14 cellular contexts compared by ENCODE assay signal in the genomic region with DNA sequence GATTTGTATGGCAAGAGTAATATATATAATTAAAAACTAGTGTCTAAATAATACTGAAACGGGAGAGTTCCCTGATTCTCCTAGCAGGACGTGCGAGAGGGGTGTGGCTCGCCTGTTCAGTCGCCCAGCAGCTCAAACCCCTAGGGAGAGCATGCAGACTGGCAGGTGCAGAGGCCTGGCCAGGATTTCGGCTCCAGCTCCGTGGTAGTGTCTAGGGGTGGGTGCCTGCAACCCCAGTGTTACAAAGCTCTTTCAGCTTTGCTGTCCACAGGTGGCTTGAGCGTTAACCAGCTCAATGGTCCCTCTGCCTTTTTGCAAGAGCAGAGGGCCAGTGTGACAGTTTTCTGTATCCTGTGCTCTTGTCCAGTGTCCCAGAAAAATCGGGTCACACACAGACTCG.
"Had no signal": no experiment of that assay in that cellular context is flagged by ENCODE, and none has a peak within 500 bp of the region (broad histone marks: within the 10 kb centered on the region; RNA-seq: fewer than 3 reads in every experiment).

No MANE protein-coding gene starts in this region.

- H3K9me3 ChIP-seq: left ventricle myocardium inferior, lower lobe of right lung, right atrium auricular region had no signal

- H3K4me1 ChIP-seq: left ventricle myocardium inferior, lower lobe of right lung, right atrium auricular region had no signal

- DNase-seq: dermis blood vessel endothelial cell; erythroblast; foreskin keratinocyte; kidney; left cardiac atrium; left ventricle myocardium inferior; lower lobe of right lung; natural killer cell; posterior cingulate gyrus; small intestine; stimulated activated CD4-positive, alpha-beta T cell treated with anti-CD3 and anti-CD28 coated beads, Interleukin-2, amount 100 ng/mL, for 48 hours; stimulated activated naive CD4-positive, alpha-beta T cell treated with Interleukin-2 at 50 U/mL for 16 hours; trophoblast cell had no signal

- H3K36me3 ChIP-seq: left ventricle myocardium inferior, lower lobe of right lung, right atrium auricular region had no signal

- FAIRE-seq: kidney, small intestine had no signal

- H3K27ac ChIP-seq: foreskin keratinocyte, left ventricle myocardium inferior, lower lobe of right lung, right atrium auricular region had no signal

- H3K27me3 ChIP-seq: foreskin keratinocyte, right atrium auricular region had no signal

- H3K4me3 ChIP-seq: left ventricle myocardium inferior, lower lobe of right lung, right atrium auricular region had no signal

- ATAC-seq: left cardiac atrium, lower lobe of right lung, natural killer cell had no signal
